ENCODE assay signal across 21 cellular contexts in genomic region chr21:44530903-44531605, GRCh38. TPM values are rescaled to one million over a fixed set of nuclear protein-coding genes. Genes with fewer than 3 reads are reported as not detected.
"Had no signal": no experiment of that assay in that cellular context is flagged by ENCODE, and none has a peak within 500 bp of the region (broad histone marks: within the 10 kb centered on the region; RNA-seq: fewer than 3 reads in every experiment).

No MANE protein-coding gene starts in this region.

- H3K9me3 Mint-ChIP-seq: activated naive CD8-positive, alpha-beta T cell treated with anti-CD3 and anti-CD28 coated beads, Interleukin-2, amount 50 U/mL, for 24 hours; nephron progenitor cell had no signal

- H3K4me3 Mint-ChIP-seq: activated CD4-positive, alpha-beta memory T cell treated with anti-CD3 and anti-CD28 coated beads, Interleukin-2, amount 10 ng/mL, durations not matched to agents 7 days and 5 days; activated naive CD8-positive, alpha-beta T cell treated with anti-CD3 and anti-CD28 coated beads, Interleukin-2, amount 50 U/mL, for 24 hours; nephron progenitor cell; stimulated activated naive B cell treated with anti-CD40 and anti-IgM and Interleukin-4, amounts not matched to agents 10 μg/mL and 1 μg/mL and 100 μg/mL, for 72 hours had no signal

- H3K27ac Mint-ChIP-seq: activated CD4-positive, alpha-beta memory T cell treated with anti-CD3 and anti-CD28 coated beads, Interleukin-2, amount 10 ng/mL, durations not matched to agents 7 days and 5 days; activated naive CD8-positive, alpha-beta T cell treated with anti-CD3 and anti-CD28 coated beads, Interleukin-2, amount 50 U/mL, for 24 hours; stimulated activated naive B cell treated with anti-CD40 and anti-IgM and Interleukin-4, amounts not matched to agents 10 μg/mL and 1 μg/mL and 100 μg/mL, for 72 hours had no signal

- ATAC-seq: activated naive CD8-positive, alpha-beta T cell treated with anti-CD3 and anti-CD28 coated beads, Interleukin-2, amount 50 U/mL, for 24 hours; gastrocnemius medialis; heart right ventricle; SK-N-SH treated with all-trans-retinoic acid at 6 μM for 48 hours; stimulated activated naive B cell treated with anti-CD40 and anti-IgM and Interleukin-4, amounts not matched to agents 10 μg/mL and 1 μg/mL and 100 μg/mL, for 72 hours had no signal

- H3K4me3 ChIP-seq: ascending aorta, breast epithelium, gastrocnemius medialis, heart right ventricle, ovary, thyroid gland had no signal

- DNase-seq: activated CD4-positive, alpha-beta memory T cell treated with anti-CD3 and anti-CD28 coated beads, Interleukin-2, amount 10 ng/mL, durations not matched to agents 7 days and 5 days; activated CD4-positive, alpha-beta T cell treated with anti-CD3 and anti-CD28 coated beads for 4 hours; activated CD8-positive, alpha-beta memory T cell treated with anti-CD3 and anti-CD28 coated beads, Interleukin-2, amount 50 U/mL, for 4 hours; activated naive CD4-positive, alpha-beta T cell; activated naive CD8-positive, alpha-beta T cell treated with anti-CD3 and anti-CD28 coated beads, Interleukin-2, amount 50 U/mL, for 24 hours; dermis blood vessel endothelial cell; gastrocnemius medialis; mammary epithelial cell; nephron progenitor cell; stimulated activated CD4-positive, alpha-beta T cell treated with anti-CD3 and anti-CD28 coated beads, Interleukin-4, amount 100 ng/mL, for 1 hour; stimulated activated naive B cell treated with anti-CD40 and anti-IgM and Interleukin-4, amounts not matched to agents 10 μg/mL and 1 μg/mL and 100 μg/mL, for 72 hours; T-helper 1 cell; T1000; thyroid gland had no signal

- H3K9me3 ChIP-seq: ascending aorta, breast epithelium, gastrocnemius medialis, heart right ventricle, ovary, thyroid gland had no signal

- H3K27me3 ChIP-seq: ascending aorta, ovary, thyroid gland had no signal

- H3K4me1 ChIP-seq: ascending aorta, breast epithelium, gastrocnemius medialis, heart right ventricle, thyroid gland had no signal

- H3K27ac ChIP-seq: ascending aorta, breast epithelium, gastrocnemius medialis, heart right ventricle, ovary, thyroid gland had no signal

- H3K27me3 Mint-ChIP-seq: activated CD4-positive, alpha-beta memory T cell treated with anti-CD3 and anti-CD28 coated beads, Interleukin-2, amount 10 ng/mL, durations not matched to agents 7 days and 5 days had no signal

- H3K4me1 Mint-ChIP-seq: activated CD4-positive, alpha-beta memory T cell treated with anti-CD3 and anti-CD28 coated beads, Interleukin-2, amount 10 ng/mL, durations not matched to agents 7 days and 5 days; activated naive CD8-positive, alpha-beta T cell treated with anti-CD3 and anti-CD28 coated beads, Interleukin-2, amount 50 U/mL, for 24 hours; nephron progenitor cell; stimulated activated naive B cell treated with anti-CD40 and anti-IgM and Interleukin-4, amounts not matched to agents 10 μg/mL and 1 μg/mL and 100 μg/mL, for 72 hours had no signal

- H3K36me3 Mint-ChIP-seq: stimulated activated naive B cell treated with anti-CD40 and anti-IgM and Interleukin-4, amounts not matched to agents 10 μg/mL and 1 μg/mL and 100 μg/mL, for 72 hours had no signal

- H3K36me3 ChIP-seq: ascending aorta, breast epithelium, gastrocnemius medialis, heart right ventricle, ovary, thyroid gland had no signal

RNA-seq across cellular contexts. Expression of gene KRTAP10-1, which starts 8.9 kb away (rescaled TPM):
- total RNA-seq: activated CD4-positive, alpha-beta memory T cell treated with anti-CD3 and anti-CD28 coated beads, Interleukin-2, amount 10 ng/mL, durations not matched to agents 7 days and 5 days; ascending aorta; breast epithelium; cerebellum; dermis blood vessel endothelial cell; epithelial cell of proximal tubule; gastrocnemius medialis; heart right ventricle; mammary epithelial cell; ovary; thyroid gland had no signal
- polyA plus RNA-seq: heart right ventricle, mammary epithelial cell, ovary had no signal

RNA-seq across cellular contexts. Expression of gene KRTAP10-2, which starts 20.3 kb away (rescaled TPM):
- total RNA-seq: activated CD4-positive, alpha-beta memory T cell treated with anti-CD3 and anti-CD28 coated beads, Interleukin-2, amount 10 ng/mL, durations not matched to agents 7 days and 5 days; ascending aorta; breast epithelium; cerebellum; dermis blood vessel endothelial cell; epithelial cell of proximal tubule; gastrocnemius medialis; heart right ventricle; mammary epithelial cell; ovary; thyroid gland had no signal
- polyA plus RNA-seq: heart right ventricle, mammary epithelial cell, ovary had no signal

RNA-seq across cellular contexts. Expression of gene KRTAP10-3, which starts 27.5 kb away (rescaled TPM):
- total RNA-seq: activated CD4-positive, alpha-beta memory T cell treated with anti-CD3 and anti-CD28 coated beads, Interleukin-2, amount 10 ng/mL, durations not matched to agents 7 days and 5 days; ascending aorta; breast epithelium; cerebellum; dermis blood vessel endothelial cell; epithelial cell of proximal tubule; gastrocnemius medialis; heart right ventricle; mammary epithelial cell; ovary; thyroid gland had no signal
- polyA plus RNA-seq: heart right ventricle, mammary epithelial cell, ovary had no signal

RNA-seq across cellular contexts. Expression of gene KRTAP10-4, which starts 42.5 kb away (rescaled TPM):
- total RNA-seq: activated CD4-positive, alpha-beta memory T cell treated with anti-CD3 and anti-CD28 coated beads, Interleukin-2, amount 10 ng/mL, durations not matched to agents 7 days and 5 days; ascending aorta; breast epithelium; cerebellum; dermis blood vessel endothelial cell; epithelial cell of proximal tubule; gastrocnemius medialis; heart right ventricle; mammary epithelial cell; ovary; thyroid gland had no signal
- polyA plus RNA-seq: heart right ventricle, mammary epithelial cell, ovary had no signal

RNA-seq across cellular contexts. Expression of gene KRTAP10-5, which starts 49.4 kb away (rescaled TPM):
- total RNA-seq: activated CD4-positive, alpha-beta memory T cell treated with anti-CD3 and anti-CD28 coated beads, Interleukin-2, amount 10 ng/mL, durations not matched to agents 7 days and 5 days; ascending aorta; breast epithelium; cerebellum; dermis blood vessel endothelial cell; epithelial cell of proximal tubule; gastrocnemius medialis; heart right ventricle; mammary epithelial cell; ovary had no signal
- polyA plus RNA-seq: heart right ventricle, mammary epithelial cell, ovary had no signal
